15 cellular contexts compared by ENCODE assay signal in genomic region chr20:11270566-11270965, GRCh38.
A peak's percentile ranks its signal among the peaks of the same experiment; 100 is the strongest.
DNase-seq lines count a peak whose midpoint lies in the region; ATAC-seq and TF ChIP-seq lines count a peak whose summit lies in the region.
"Had no signal": no experiment of that assay in that cellular context is flagged by ENCODE, and none has a peak within 500 bp of the region (broad histone marks: within the 10 kb centered on the region; RNA-seq: fewer than 3 reads in every experiment).

No MANE protein-coding gene starts in this region.

- H3K9me3 Mint-ChIP-seq in Caco-2 (ENCODE audit: unreplicated experiment) = no peaks in the 10 kb centered on the region
- H3K9me3 Mint-ChIP-seq in endodermal cell = no peaks in the 10 kb centered on the region
- H3K9me3 Mint-ChIP-seq in activated CD8-positive, alpha-beta memory T cell treated with anti-CD3 and anti-CD28 coated beads, Interleukin-2, amount 10 ng/mL, durations not matched to agents 7 days and 5 days (ENCODE audit: low read depth) = no peaks in the 10 kb centered on the region

- no peak overlapping the region for H2AK9ac ChIP-seq in IMR-90 (replicated peaks; ENCODE audit: low read depth, low read length, poor library complexity)

- BruUV-seq in Caco-2 (replicated peaks; lab: Mats Ljungman, UMichigan) = no TSS peak
- no TSS peak for BruUV-seq in IMR-90 (replicated peaks; lab: Mats Ljungman, UMichigan)

- H2BK120ac ChIP-seq in IMR-90 (ENCODE audit: low read depth, low read length) = no peak overlapping the region

- dilution Hi-C loops in IMR-90 (cut with HindIII; ENCODE audit: low sequenced_read_pairs, unreplicated experiment) = no loop called here

- H4K20me1 ChIP-seq in IMR-90 (ENCODE audit: insufficient read depth, low read length) = no peaks in the 10 kb centered on the region

- peak overlapping the region; percentile 15; the same call in 1 of the 2 replicates for H2AK5ac ChIP-seq in IMR-90 (ENCODE audit: low read depth, low read length)

- H3K4me2 ChIP-seq in IMR-90 (ENCODE audit: low read depth, low read length) = no peak overlapping the region

- CTCF ChIA-PET in Caco-2 (lab: Charles Lee) = no interaction called here
- CTCF ChIA-PET in IMR-90 (lab: Yijun Ruan, JAX) = no interaction called here
- CTCF ChIA-PET in activated CD8-positive, alpha-beta memory T cell treated with anti-CD3 and anti-CD28 coated beads, Interleukin-2, amount 10 ng/mL, durations not matched to agents 7 days and 5 days (lab: Charles Lee) = no interaction called here

- H3K4me1 ChIP-seq in Caco-2 (peaks cover 55% of the 10 kb centered on the region), IMR-90 (ENCODE audit: control insufficient read depth, insufficient read depth, low read length) (peaks cover 4% of the 10 kb centered on the region), endodermal cell (ENCODE audit: control insufficient read depth, insufficient read depth, low read length) (peaks cover 19% of the 10 kb centered on the region), testis (no peaks in the 10 kb centered on the region)

- no peak overlapping the region for H2AFZ ChIP-seq in IMR-90 (replicated peaks; ENCODE audit: low read length, poor library complexity)

- WGBS in IMR-90 (ENCODE audit: extremely low coverage in 2 of 2, insufficient read length in 1 of 2), 2 experiments = no CpG with 5 or more reads among the region's 5 CpGs
- 60 to 70% methylated on average over 2 to 5 of the region's 5 CpGs for WGBS in endodermal cell (ENCODE audit: insufficient coverage in 1 of 2, insufficient read length in 1 of 2), 2 experiments
- WGBS in testis, 2 donors = 88 to 90% methylated on average over 5 of the region's 5 CpGs

- in situ Hi-C loops in IMR-90 (cut with MboI; ENCODE audit: low sequenced_read_pairs) = loop anchor here (5.0 to 10.0 kb wide), 3 partner anchors 606 to 806 kb away; no protein-coding TSS in a partner anchor

- H3K4ac ChIP-seq in IMR-90 (ENCODE audit: low read depth, low read length) = no peak overlapping the region; the same call in 1 of the 2 replicates

- peak overlapping the region; percentile 73 for H3K27ac Mint-ChIP-seq in Caco-2 (ENCODE audit: unreplicated experiment)
- peak overlapping the region; percentile 35 for H3K27ac Mint-ChIP-seq in endodermal cell
- H3K27ac Mint-ChIP-seq in activated CD8-positive, alpha-beta memory T cell treated with anti-CD3 and anti-CD28 coated beads, Interleukin-2, amount 10 ng/mL, durations not matched to agents 7 days and 5 days = no peak overlapping the region
- H3K27ac Mint-ChIP-seq: CD4-positive, alpha-beta memory T cell had no signal

- DNase-seq in Caco-2 (no peak), IMR-90 (no peak), endodermal cell (peak; percentile 88), left kidney (ENCODE audit: low read depth, low spot score) (peak; percentile 26), testis (no peak), NCI-H187 treated with DMSO at 0.1 percent for 48 hours (lab: John Stamatoyannopoulos, UW) (no peak)
- DNase-seq in activated CD8-positive, alpha-beta memory T cell treated with anti-CD3 and anti-CD28 coated beads, Interleukin-2, amount 10 ng/mL, durations not matched to agents 7 days and 5 days = no peak
- no peak for DNase-seq in NK-92 treated with Interleukin-12 subunit alpha and Interleukin-12 subunit beta, amount 100 ng/mL, for 24 hours (lab: John Stamatoyannopoulos, UW)
- DNase-seq: CD4-positive, alpha-beta memory T cell; HCEC 1CT; NCI-H1105; NCI-H2081 treated with DMSO at 0.1 percent for 48 hours; NCI-H510A; SW 1271 had no signal

- no peak overlapping the region; the same call in 2 of the 3 replicates for H2BK15ac ChIP-seq in IMR-90 (ENCODE audit: low read depth, low read length)

- H3K27me3 Mint-ChIP-seq in Caco-2 (ENCODE audit: insufficient read depth, unreplicated experiment) (no peaks in the 10 kb centered on the region), endodermal cell (ENCODE audit: insufficient read depth) (peaks cover 31% of the 10 kb centered on the region)
- no peaks in the 10 kb centered on the region for H3K27me3 Mint-ChIP-seq in activated CD8-positive, alpha-beta memory T cell treated with anti-CD3 and anti-CD28 coated beads, Interleukin-2, amount 10 ng/mL, durations not matched to agents 7 days and 5 days
- H3K27me3 Mint-ChIP-seq: CD4-positive, alpha-beta memory T cell had no signal

- TF ChIP-seq POLR2A in IMR-90 (IDR thresholded peaks at IDR 0.05; ENCODE audit: low read depth, low read length) = no peak
- TF ChIP-seq POLR2A in testis (IDR thresholded peaks at IDR 0.05) = no peak

- H3K36me3 ChIP-seq in Caco-2 (ENCODE audit: control insufficient read depth, insufficient read depth, low read length) (no peaks in the 10 kb centered on the region), IMR-90 (ENCODE audit: control insufficient read depth, insufficient read depth, low read length) (no peaks in the 10 kb centered on the region), endodermal cell (ENCODE audit: control insufficient read depth, insufficient read depth, low read length) (no peaks in the 10 kb centered on the region), testis (ENCODE audit: low read depth, missing control alignments) (no peaks in the 10 kb centered on the region)

- H3K36me3 Mint-ChIP-seq in Caco-2 (ENCODE audit: insufficient read depth, unreplicated experiment) (no peaks in the 10 kb centered on the region), endodermal cell (ENCODE audit: low read depth) (no peaks in the 10 kb centered on the region)
- no peaks in the 10 kb centered on the region for H3K36me3 Mint-ChIP-seq in activated CD8-positive, alpha-beta memory T cell treated with anti-CD3 and anti-CD28 coated beads, Interleukin-2, amount 10 ng/mL, durations not matched to agents 7 days and 5 days
- H3K36me3 Mint-ChIP-seq: CD4-positive, alpha-beta memory T cell had no signal

- ATAC-seq in IMR-90 (ENCODE audit: low read depth) = no peak
- no peak for ATAC-seq in activated CD8-positive, alpha-beta memory T cell treated with anti-CD3 and anti-CD28 coated beads, Interleukin-2, amount 10 ng/mL, durations not matched to agents 7 days and 5 days
- ATAC-seq: K562 had no signal

- H3K9me3 ChIP-seq in Caco-2 (no peaks in the 10 kb centered on the region), IMR-90 (ENCODE audit: control insufficient read depth, insufficient read depth, low read length) (no peaks in the 10 kb centered on the region), endodermal cell (ENCODE audit: control insufficient read depth, low read length) (no peaks in the 10 kb centered on the region), testis (no peaks in the 10 kb centered on the region)

- H3K9ac ChIP-seq in IMR-90 (ENCODE audit: low read depth, low read length) = no peak overlapping the region
- no peak overlapping the region for H3K9ac ChIP-seq in endodermal cell (ENCODE audit: extremely low read depth, low read length, poor library complexity, severe bottlenecking)

- no peak overlapping the region for H3K23ac ChIP-seq in IMR-90 (ENCODE audit: low read depth, low read length)

- H4K5ac ChIP-seq in IMR-90 (ENCODE audit: low read depth, low read length) = no peak overlapping the region

- H3K4me3 Mint-ChIP-seq in Caco-2 (ENCODE audit: unreplicated experiment) (no peak overlapping the region), endodermal cell (no peak overlapping the region)
- no peak overlapping the region for H3K4me3 Mint-ChIP-seq in activated CD8-positive, alpha-beta memory T cell treated with anti-CD3 and anti-CD28 coated beads, Interleukin-2, amount 10 ng/mL, durations not matched to agents 7 days and 5 days
- H3K4me3 Mint-ChIP-seq: CD4-positive, alpha-beta memory T cell had no signal

- H3K9me1 ChIP-seq in IMR-90 (ENCODE audit: insufficient read depth, low read length) = peaks cover 5% of the 10 kb centered on the region

- no peak overlapping the region for H3K56ac ChIP-seq in IMR-90 (ENCODE audit: extremely low read depth, insufficient read depth, low read length)

- TF ChIP-seq RAD21 in IMR-90 (IDR thresholded peaks at IDR 0.05; ENCODE audit: low read length) = no peak

- H3K79me1 ChIP-seq in IMR-90 (ENCODE audit: low read depth in 1 of 2, low read length in 2 of 2) = 0 out of 4 replicates have a peak, but pooled peaks cover 0 to 3% of the 10 kb centered on the region in 2 experiments

- H3K27me3 ChIP-seq in Caco-2 (replicated peaks; ENCODE audit: control insufficient read depth, insufficient read depth, low read length) = no peaks in the 10 kb centered on the region
- H3K27me3 ChIP-seq in IMR-90 (ENCODE audit: control insufficient read depth, insufficient read depth, low read length) = no peaks in the 10 kb centered on the region
- peaks cover 31% of the 10 kb centered on the region for H3K27me3 ChIP-seq in endodermal cell (ENCODE audit: control insufficient read depth, insufficient read depth, low read length, poor library complexity, severe bottlenecking)
- no peaks in the 10 kb centered on the region for H3K27me3 ChIP-seq in testis

- H2BK20ac ChIP-seq in IMR-90 (ENCODE audit: low read depth, low read length) = no peak overlapping the region

- no peak for TF ChIP-seq CTCF in Caco-2 (IDR thresholded peaks at IDR 0.05; ENCODE audit: insufficient read depth in 1 of 2, low read depth in 1 of 2, low read length in 1 of 2, severe bottlenecking in 1 of 2, unreplicated experiment in 1 of 2)
- TF ChIP-seq CTCF in IMR-90 (conservative IDR thresholded peaks at IDR 0.05; ENCODE audit: low read depth, low read length) = no peak
- TF ChIP-seq CTCF in endodermal cell (conservative IDR thresholded peaks at IDR 0.05) = no peak
- no peak for TF ChIP-seq CTCF in testis (IDR thresholded peaks at IDR 0.05)

- H3K18ac ChIP-seq in IMR-90 (ENCODE audit: low read depth, low read length) = no peak overlapping the region

- H4K91ac ChIP-seq in IMR-90 (ENCODE audit: insufficient read depth, low read depth, low read length) = peak overlapping the region; percentile 7; the same call in 1 of the 2 replicates

- intact Hi-C loops in Caco-2 (cut with micrococcal nuclease; ENCODE audit: unreplicated experiment) (loop anchor here (5.0 to 10.0 kb wide), 3 partner anchors 136 to 803 kb away; no protein-coding TSS in a partner anchor), IMR-90 (cut with micrococcal nuclease) (loop anchor here (5.0 kb wide), 2 partner anchors 423 to 803 kb away; no protein-coding TSS in a partner anchor), testis (cut with DNase I; ENCODE audit: low total_unique reads) (no loop called here)

- no peak overlapping the region for H3K14ac ChIP-seq in IMR-90 (replicated peaks; ENCODE audit: low read depth, low read length)

- POLR2A ChIA-PET in Caco-2 (lab: Charles Lee) (no interaction called here), IMR-90 (lab: Charles Lee; ENCODE audit: unreplicated experiment) (no interaction called here)

- H3K27ac ChIP-seq in IMR-90 (ENCODE audit: insufficient read depth, low read length) (no peak overlapping the region), endodermal cell (ENCODE audit: low read depth, low read length) (no peak overlapping the region), testis (no peak overlapping the region)

- H3K4me3 ChIP-seq in Caco-2 (ENCODE audit: low read depth, low read length) (no peak overlapping the region), IMR-90 (ENCODE audit: insufficient read depth, low read depth, low read length) (no peak overlapping the region), endodermal cell (ENCODE audit: low read length) (no peak overlapping the region), testis (no peak overlapping the region)
- H3K4me3 ChIP-seq: K562 had no signal

- no peak overlapping the region for H2BK5ac ChIP-seq in IMR-90 (ENCODE audit: low read depth, low read length, poor library complexity, severe bottlenecking)

- no peak overlapping the region for H4K8ac ChIP-seq in IMR-90 (ENCODE audit: low read depth in 2 of 2, low read length in 2 of 2)

- peaks cover 41% of the 10 kb centered on the region for H3K4me1 Mint-ChIP-seq in Caco-2 (ENCODE audit: low read depth, unreplicated experiment)
- H3K4me1 Mint-ChIP-seq in endodermal cell = peaks cover 70% of the 10 kb centered on the region
- H3K4me1 Mint-ChIP-seq in activated CD8-positive, alpha-beta memory T cell treated with anti-CD3 and anti-CD28 coated beads, Interleukin-2, amount 10 ng/mL, durations not matched to agents 7 days and 5 days = no peaks in the 10 kb centered on the region
- H3K4me1 Mint-ChIP-seq: CD4-positive, alpha-beta memory T cell had no signal

Comparison
In these comparisons a context has a peak if more than half of its experiments do, and no peak if none do; other contexts are left out.
1. DNase-seq: peak in endodermal cell (single experiment) and left kidney (single experiment); none in Caco-2 (0 of 2), IMR-90 (single experiment), testis (single experiment), activated CD8-positive, alpha-beta memory T cell treated with anti-CD3 and anti-CD28 coated beads, Interleukin-2, amount 10 ng/mL, durations not matched to agents 7 days and 5 days (single experiment), NK-92 treated with Interleukin-12 subunit alpha and Interleukin-12 subunit beta, amount 100 ng/mL, for 24 hours (single experiment) and NCI-H187 treated with DMSO at 0.1 percent for 48 hours (single experiment).